19 cellular contexts compared by ENCODE assay signal in genomic region chr5:15103130-15103529, GRCh38.
A peak's percentile ranks its signal among the peaks of the same experiment; 100 is the strongest.
DNase-seq lines count a peak whose midpoint lies in the region; ATAC-seq and TF ChIP-seq lines count a peak whose summit lies in the region.
"Had no signal": no experiment of that assay in that cellular context is flagged by ENCODE, and none has a peak within 500 bp of the region (broad histone marks: within the 10 kb centered on the region; RNA-seq: fewer than 3 reads in every experiment).

No MANE protein-coding gene starts in this region.

- no peak overlapping the region for H3K4me2 ChIP-seq in Karpas-422 (ENCODE audit: low read depth, low read length, poor library complexity, severe bottlenecking)

- H3K27me3 ChIP-seq in Karpas-422 (ENCODE audit: low read length), result no peaks in the 10 kb centered on the region
- H3K27me3 ChIP-seq in A673 (replicated peaks; ENCODE audit: insufficient read depth, low read depth, low read length, poor library complexity), result no peaks in the 10 kb centered on the region

- H3K4me1 ChIP-seq in Karpas-422 (ENCODE audit: low read length) (no peaks in the 10 kb centered on the region), A673 (ENCODE audit: insufficient read depth, low read length, poor library complexity, severe bottlenecking) (no peaks in the 10 kb centered on the region)
- H3K4me1 ChIP-seq: Caco-2 had no signal

- no peaks in the 10 kb centered on the region for H3K27me3 Mint-ChIP-seq in activated T-cell treated with anti-CD3 and anti-CD28 coated beads, Interleukin-2, amount 50 U/mL, for 72 hours (ENCODE audit: low read depth)
- no peaks in the 10 kb centered on the region for H3K27me3 Mint-ChIP-seq in central memory CD8-positive, alpha-beta T cell

- H3K36me3 Mint-ChIP-seq in activated T-cell treated with anti-CD3 and anti-CD28 coated beads, Interleukin-2, amount 50 U/mL, for 72 hours (ENCODE audit: insufficient read depth in 2 of 2), result peaks cover 0 to 2% of the 10 kb centered on the region in 2 donors
- peaks cover 2% of the 10 kb centered on the region for H3K36me3 Mint-ChIP-seq in central memory CD8-positive, alpha-beta T cell (ENCODE audit: insufficient read depth)

- H3K36me3 ChIP-seq in Karpas-422 (ENCODE audit: insufficient read depth, low read length), result no peaks in the 10 kb centered on the region
- H3K36me3 ChIP-seq in A673 (ENCODE audit: insufficient read depth, low read length, poor library complexity, severe bottlenecking), result no peaks in the 10 kb centered on the region

- H3K9me3 ChIP-seq in Karpas-422 (ENCODE audit: low read length) (no peaks in the 10 kb centered on the region), A673 (ENCODE audit: low read depth, low read length, poor library complexity, severe bottlenecking) (no peaks in the 10 kb centered on the region)
- H3K9me3 ChIP-seq: Caco-2 had no signal

- no peaks in the 10 kb centered on the region for H4K20me1 ChIP-seq in Karpas-422 (ENCODE audit: insufficient read depth, low read depth, low read length)

- intact Hi-C loops in A673 (cut with micrococcal nuclease; ENCODE audit: unreplicated experiment), result no loop called here

- H3K4me3 Mint-ChIP-seq in activated T-cell treated with anti-CD3 and anti-CD28 coated beads, Interleukin-2, amount 50 U/mL, for 72 hours, result no peak overlapping the region
- H3K4me3 Mint-ChIP-seq in central memory CD8-positive, alpha-beta T cell, result no peak overlapping the region

- peak in 1 of 2 donors; percentile 50 for ATAC-seq in activated T-cell treated with anti-CD3 and anti-CD28 coated beads, Interleukin-2, amount 50 U/mL, for 72 hours (replicated peaks in 1 of 2)
- peak; percentile 81 for ATAC-seq in central memory CD8-positive, alpha-beta T cell (replicated peaks; ENCODE audit: extremely low read depth, poor library complexity, severe bottlenecking)
- ATAC-seq: K562, Panc1 had no signal

- H2AFZ ChIP-seq in Karpas-422 (ENCODE audit: low read length), result peak overlapping the region; percentile 27; the same call in 1 of the 2 replicates

- CTCF ChIA-PET in A673 (lab: Charles Lee), result interaction anchor here (0.6 kb wide), 1 partner anchor 1424 kb away, joined by 7 read pairs; no protein-coding TSS in a partner anchor

- no peaks in the 10 kb centered on the region for H3K9me2 ChIP-seq in Karpas-422 (replicated peaks; ENCODE audit: insufficient read depth, low read length)

- DNase-seq in activated T-cell treated with anti-CD3 and anti-CD28 coated beads, Interleukin-2, amount 50 U/mL, for 72 hours, result peak in 1 of 2 donors; percentile 13
- DNase-seq in activated T-cell treated with anti-CD3 and anti-CD28 coated beads for 4 hours (no peak), Karpas-422 (no peak), left kidney (ENCODE audit: low read depth, low spot score) (peak; percentile 5), A673 (ENCODE audit: low spot score) (no peak), foreskin melanocyte (no peak)
- no peak for DNase-seq in central memory CD8-positive, alpha-beta T cell (ENCODE audit: low spot score in 2 of 2)
- DNase-seq in activated CD8-positive, alpha-beta memory T cell treated with anti-CD3 and anti-CD28 coated beads for 24 hours, result no peak
- DNase-seq: Caco-2, DMS153, GOT3, NCI-H1417 treated with DMSO at 0.1 percent for 48 hours, NCI-H1930, NCI-H2171 treated with DMSO at 0.1 percent for 48 hours, NCI-H510A, NCI-H774 had no signal

- H3K4me1 Mint-ChIP-seq in activated T-cell treated with anti-CD3 and anti-CD28 coated beads, Interleukin-2, amount 50 U/mL, for 72 hours (ENCODE audit: low read depth), result no peaks in the 10 kb centered on the region
- no peaks in the 10 kb centered on the region for H3K4me1 Mint-ChIP-seq in central memory CD8-positive, alpha-beta T cell

- no peak overlapping the region for H3K9ac ChIP-seq in Karpas-422 (ENCODE audit: low read length)

- POLR2A ChIA-PET in A673 (lab: Charles Lee; ENCODE audit: low non-redundant PET), result no interaction called here

- peak overlapping the region; percentile 41 for H3K27ac Mint-ChIP-seq in activated T-cell treated with anti-CD3 and anti-CD28 coated beads, Interleukin-2, amount 50 U/mL, for 72 hours
- peak overlapping the region; percentile 76 for H3K27ac Mint-ChIP-seq in central memory CD8-positive, alpha-beta T cell (ENCODE audit: low read depth)

- no TSS peak for BruUV-seq in A673 (replicated peaks; lab: Mats Ljungman, UMichigan)

- H3K4me3 ChIP-seq in Karpas-422 (ENCODE audit: low read length), result no peak overlapping the region
- H3K4me3 ChIP-seq in A673 (ENCODE audit: low read depth, low read length, poor library complexity, severe bottlenecking), result no peak overlapping the region
- H3K4me3 ChIP-seq: K562 had no signal

- TF ChIP-seq CTCF in A673 (conservative IDR thresholded peaks at IDR 0.05; ENCODE audit: low read depth, low read length), result no peak

- peaks cover 0 to 5% of the 10 kb centered on the region in 2 donors for H3K9me3 Mint-ChIP-seq in activated T-cell treated with anti-CD3 and anti-CD28 coated beads, Interleukin-2, amount 50 U/mL, for 72 hours
- H3K9me3 Mint-ChIP-seq in central memory CD8-positive, alpha-beta T cell, result no peaks in the 10 kb centered on the region

- H3K79me2 ChIP-seq in Karpas-422 (ENCODE audit: low read length), result no peaks in the 10 kb centered on the region

- H3K27ac ChIP-seq in Karpas-422 (ENCODE audit: low read length) (no peak overlapping the region), A673 (ENCODE audit: low read depth, low read length, poor library complexity, severe bottlenecking) (no peak overlapping the region)
- H3K27ac ChIP-seq: C4-2B had no signal
